12 cellular contexts compared by ENCODE assay signal in the genomic region with DNA sequence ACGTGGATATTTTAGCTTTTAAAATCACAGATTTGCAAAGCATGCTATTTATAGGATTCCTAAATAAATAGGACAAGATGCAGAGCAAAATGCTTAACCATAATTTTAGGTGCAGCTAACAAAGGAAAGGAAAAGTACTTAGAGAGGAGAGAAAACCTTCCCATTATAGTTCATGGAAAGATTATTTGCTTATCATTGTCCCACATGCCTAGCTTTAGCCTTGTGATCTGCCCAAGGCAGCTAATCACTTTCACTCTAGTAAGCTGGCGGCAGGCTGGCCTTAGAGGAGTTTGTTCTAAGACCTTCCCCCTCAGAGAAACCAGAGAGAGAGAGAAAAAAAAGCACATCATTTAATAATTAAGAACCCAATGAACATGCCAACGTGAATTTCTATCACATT.
"Had no signal": no experiment of that assay in that cellular context is flagged by ENCODE, and none has a peak within 500 bp of the region (broad histone marks: within the 10 kb centered on the region; RNA-seq: fewer than 3 reads in every experiment).

No MANE protein-coding gene starts in this region.

- H3K4me3 ChIP-seq: left lung, tibial artery had no signal

- H3K4me3 Mint-ChIP-seq: activated CD4-positive, alpha-beta memory T cell treated with anti-CD3 and anti-CD28 coated beads, Interleukin-2, amount 10 ng/mL, durations not matched to agents 7 days and 5 days; activated CD4-positive, alpha-beta T cell treated with anti-CD3 and anti-CD28 coated beads for 36 hours; stimulated activated effector memory CD8-positive, alpha-beta T cell treated with anti-CD3 and anti-CD28 coated beads, Interleukin-12 subunit alpha, Interleukin-12 subunit beta, amount 100 ng/mL, for 72 hours; T-helper 2 cell treated with Interferon-gamma antibody and Interleukin-4, amounts not matched to agents 5 μg/mL and 100 μg/mL, for 36 hours had no signal

- H3K4me1 ChIP-seq: left lung, tibial artery had no signal

- H3K27ac ChIP-seq: left lung, neutrophil, tibial artery, VCaP had no signal

- H3K27me3 ChIP-seq: left lung, neutrophil, tibial artery had no signal

- H3K36me3 ChIP-seq: left lung, neutrophil, tibial artery had no signal

- H3K9me3 Mint-ChIP-seq: activated CD4-positive, alpha-beta memory T cell treated with anti-CD3 and anti-CD28 coated beads, Interleukin-2, amount 10 ng/mL, durations not matched to agents 7 days and 5 days; stimulated activated effector memory CD8-positive, alpha-beta T cell treated with anti-CD3 and anti-CD28 coated beads, Interleukin-12 subunit alpha, Interleukin-12 subunit beta, amount 100 ng/mL, for 72 hours; T-helper 2 cell treated with Interferon-gamma antibody and Interleukin-4, amounts not matched to agents 5 μg/mL and 100 μg/mL, for 36 hours had no signal

- H3K9me3 ChIP-seq: left lung, neutrophil, tibial artery had no signal

- H3K27ac Mint-ChIP-seq: activated CD4-positive, alpha-beta memory T cell treated with anti-CD3 and anti-CD28 coated beads, Interleukin-2, amount 10 ng/mL, durations not matched to agents 7 days and 5 days; activated CD4-positive, alpha-beta T cell treated with anti-CD3 and anti-CD28 coated beads for 36 hours; stimulated activated effector memory CD8-positive, alpha-beta T cell treated with anti-CD3 and anti-CD28 coated beads, Interleukin-12 subunit alpha, Interleukin-12 subunit beta, amount 100 ng/mL, for 72 hours; T-helper 2 cell treated with Interferon-gamma antibody and Interleukin-4, amounts not matched to agents 5 μg/mL and 100 μg/mL, for 36 hours had no signal

- H3K36me3 Mint-ChIP-seq: stimulated activated effector memory CD8-positive, alpha-beta T cell treated with anti-CD3 and anti-CD28 coated beads, Interleukin-12 subunit alpha, Interleukin-12 subunit beta, amount 100 ng/mL, for 72 hours had no signal

- H3K4me1 Mint-ChIP-seq: activated CD4-positive, alpha-beta memory T cell treated with anti-CD3 and anti-CD28 coated beads, Interleukin-2, amount 10 ng/mL, durations not matched to agents 7 days and 5 days; activated CD4-positive, alpha-beta T cell treated with anti-CD3 and anti-CD28 coated beads for 36 hours; stimulated activated effector memory CD8-positive, alpha-beta T cell treated with anti-CD3 and anti-CD28 coated beads, Interleukin-12 subunit alpha, Interleukin-12 subunit beta, amount 100 ng/mL, for 72 hours had no signal

- DNase-seq: activated CD4-positive, alpha-beta memory T cell treated with anti-CD3 and anti-CD28 coated beads, Interleukin-2, amount 10 ng/mL, durations not matched to agents 7 days and 5 days; activated CD4-positive, alpha-beta T cell treated with anti-CD3 and anti-CD28 coated beads for 36 hours; activated naive CD4-positive, alpha-beta T cell; activated T-cell treated with anti-CD3 and anti-CD28 coated beads, Interleukin-2, amount 50 U/mL, for 48 hours; islet precursor cell; left lung; small intestine; tibial artery had no signal
